ENCODE assay signal across 1 cellular context in genomic region chr17:68256671-68257070, GRCh38. TPM values are rescaled to one million over a fixed set of nuclear protein-coding genes. Genes with fewer than 3 reads are reported as not detected.
"Had no signal": no experiment of that assay in that cellular context is flagged by ENCODE, and none has a peak within 500 bp of the region (broad histone marks: within the 10 kb centered on the region; RNA-seq: fewer than 3 reads in every experiment).

No MANE protein-coding gene starts in this region.

RNA-seq across cellular contexts. Expression of gene SLC16A6, which starts 34.3 kb away (rescaled TPM):
- total RNA-seq: SJSA1 had no signal

RNA-seq across cellular contexts. Expression of gene ARSG, which starts 34.6 kb away (rescaled TPM):
- total RNA-seq: SJSA1 had no signal
